In the genomic region with DNA sequence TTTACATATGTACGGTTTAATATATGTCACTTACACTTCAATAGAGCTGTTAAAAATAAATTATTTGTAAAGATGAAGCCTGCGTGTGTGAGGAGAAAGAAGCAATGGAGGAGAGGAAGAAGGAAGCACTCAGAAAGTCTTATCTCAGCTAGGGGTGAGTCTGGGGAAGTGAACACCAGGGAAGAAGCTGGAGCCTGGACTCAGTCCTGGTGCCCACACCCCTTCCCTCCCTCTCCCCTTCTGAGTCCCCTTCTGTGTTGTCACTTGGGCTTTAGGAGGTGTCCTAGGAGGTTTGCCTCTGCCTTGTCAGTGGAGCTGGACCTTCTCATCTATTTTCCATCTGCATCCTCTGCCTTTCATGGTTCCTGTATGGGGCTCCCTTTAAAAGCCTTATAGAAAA, we compare ENCODE assay signal across 1 cellular context.
TF ChIP-seq lines count a peak whose summit lies in the region.

No MANE protein-coding gene starts in this region.

TF ChIP-seq in A549, 52 proteins besides CTCF, POLR2A, EP300 and RAD21 (continued from another document):
- TF ChIP-seq, protein P1, sequence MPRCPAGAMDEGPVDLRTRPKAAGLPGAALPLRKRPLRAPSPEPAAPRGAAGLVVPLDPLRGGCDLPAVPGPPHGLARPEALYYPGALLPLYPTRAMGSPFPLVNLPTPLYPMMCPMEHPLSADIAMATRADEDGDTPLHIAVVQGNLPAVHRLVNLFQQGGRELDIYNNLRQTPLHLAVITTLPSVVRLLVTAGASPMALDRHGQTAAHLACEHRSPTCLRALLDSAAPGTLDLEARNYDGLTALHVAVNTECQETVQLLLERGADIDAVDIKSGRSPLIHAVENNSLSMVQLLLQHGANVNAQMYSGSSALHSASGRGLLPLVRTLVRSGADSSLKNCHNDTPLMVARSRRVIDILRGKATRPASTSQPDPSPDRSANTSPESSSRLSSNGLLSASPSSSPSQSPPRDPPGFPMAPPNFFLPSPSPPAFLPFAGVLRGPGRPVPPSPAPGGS (IDR thresholded peaks at IDR 0.05): no peak
- TF ChIP-seq CHD4 (IDR thresholded peaks at IDR 0.05; ENCODE audit: borderline replicate concordance): no peak
- TF ChIP-seq, protein P2, sequence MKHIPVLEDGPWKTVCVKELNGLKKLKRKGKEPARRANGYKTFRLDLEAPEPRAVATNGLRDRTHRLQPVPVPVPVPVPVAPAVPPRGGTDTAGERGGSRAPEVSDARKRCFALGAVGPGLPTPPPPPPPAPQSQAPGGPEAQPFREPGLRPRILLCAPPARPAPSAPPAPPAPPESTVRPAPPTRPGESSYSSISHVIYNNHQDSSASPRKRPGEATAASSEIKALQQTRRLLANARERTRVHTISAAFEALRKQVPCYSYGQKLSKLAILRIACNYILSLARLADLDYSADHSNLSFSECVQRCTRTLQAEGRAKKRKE (CRISPR knock-in tag; IDR thresholded peaks at IDR 0.05; ENCODE audit: low read depth): no peak
